ENCODE assay signal across 27 cellular contexts in genomic region chr1:206796984-206797402, GRCh38. TPM values are rescaled to one million over a fixed set of nuclear protein-coding genes. Genes with fewer than 3 reads are reported as not detected.
"Had no signal": no experiment of that assay in that cellular context is flagged by ENCODE, and none has a peak within 500 bp of the region (broad histone marks: within the 10 kb centered on the region; RNA-seq: fewer than 3 reads in every experiment).

No MANE protein-coding gene starts in this region.

- ATAC-seq: activated CD8-positive, alpha-beta memory T cell treated with anti-CD3 and anti-CD28 coated beads, Interleukin-2, amount 10 ng/mL, durations not matched to agents 7 days and 5 days; natural killer cell had no signal

- DNase-seq: activated B cell treated with CpG ODN at 0.5 μM for 24 hours; activated CD4-positive, alpha-beta memory T cell treated with anti-CD3 and anti-CD28 coated beads, Interleukin-2, amount 10 ng/mL, durations not matched to agents 7 days and 5 days; activated CD4-positive, alpha-beta T cell treated with anti-CD3 and anti-CD28 coated beads for 48 hours; activated CD8-positive, alpha-beta memory T cell treated with anti-CD3 and anti-CD28 coated beads, Interleukin-2, amount 10 ng/mL, durations not matched to agents 7 days and 5 days; activated naive CD4-positive, alpha-beta T cell treated with Interleukin-2 at 50 U/mL for 16 hours; activated naive CD8-positive, alpha-beta T cell treated with anti-CD3 and anti-CD28 coated beads, Interleukin-2, amount 10 ng/mL, durations not matched to agents 7 days and 5 days; activated T-cell treated with anti-CD3 and anti-CD28 coated beads, Interleukin-2, amount 50 U/mL, for 1 hour; anterior cingulate cortex; brain microvascular endothelial cell; central memory CD4-positive, alpha-beta T cell; colonic mucosa; head of caudate nucleus; kidney; natural killer cell; stimulated activated CD4-positive, alpha-beta T cell treated with anti-CD3 and anti-CD28 coated beads, Interleukin-12 subunit alpha, Interleukin-12 subunit beta, amount 100 ng/mL, for 4 hours; stimulated activated CD4-positive, alpha-beta T cell treated with anti-CD3 and anti-CD28 coated beads, Interleukin-1b, Interleukin-23, amount 100 ng/mL, for 48 hours; stimulated activated CD8-positive, alpha-beta memory T cell treated with anti-CD3 and anti-CD28 coated beads, Interleukin-4, amount 100 ng/mL, for 48 hours; stimulated activated naive CD4-positive, alpha-beta T cell had no signal

- H3K4me1 ChIP-seq: colonic mucosa had no signal

- H3K9me3 ChIP-seq: colonic mucosa, neutrophil had no signal

- H3K27ac ChIP-seq: brain microvascular endothelial cell, colonic mucosa, neutrophil had no signal

- H3K27me3 ChIP-seq: colonic mucosa, neutrophil had no signal

- H3K36me3 ChIP-seq: brain microvascular endothelial cell, colonic mucosa, neutrophil had no signal

- H3K4me3 ChIP-seq: colonic mucosa had no signal

- FAIRE-seq: frontal cortex, kidney, TTC549 had no signal

RNA-seq across cellular contexts. Expression of gene IL10, which starts 24.7 kb away (rescaled TPM):
- total RNA-seq: activated CD8-positive, alpha-beta memory T cell treated with anti-CD3 and anti-CD28 coated beads, Interleukin-2, amount 10 ng/mL, durations not matched to agents 7 days and 5 days; epithelial cell of proximal tubule; renal cortical epithelial cell had no signal

RNA-seq across cellular contexts. Expression of gene IL19, which starts 26.4 kb away (rescaled TPM):
- total RNA-seq: activated B cell treated with CpG ODN at 0.5 μM for 24 hours; activated CD4-positive, alpha-beta memory T cell treated with anti-CD3 and anti-CD28 coated beads, Interleukin-2, amount 10 ng/mL, durations not matched to agents 7 days and 5 days; activated CD8-positive, alpha-beta memory T cell treated with anti-CD3 and anti-CD28 coated beads, Interleukin-2, amount 10 ng/mL, durations not matched to agents 7 days and 5 days; activated naive CD8-positive, alpha-beta T cell treated with anti-CD3 and anti-CD28 coated beads, Interleukin-2, amount 10 ng/mL, durations not matched to agents 7 days and 5 days; activated T-helper 2 cell treated with anti-CD3 and anti-CD28 coated beads, Interferon-gamma antibody, Interleukin-2, Interleukin-4, amounts not matched to agents 10 μg/mL and 5 μg/mL and 100 μg/mL, durations not matched to agents 14 hours and 24 hours and 36 hours; epithelial cell of proximal tubule; frontal cortex; liver; mesenteric fat pad; natural killer cell; renal cortical epithelial cell; urinary bladder had no signal
- polyA plus RNA-seq: liver, urinary bladder had no signal
